37 cellular contexts compared by ENCODE assay signal in the genomic region with DNA sequence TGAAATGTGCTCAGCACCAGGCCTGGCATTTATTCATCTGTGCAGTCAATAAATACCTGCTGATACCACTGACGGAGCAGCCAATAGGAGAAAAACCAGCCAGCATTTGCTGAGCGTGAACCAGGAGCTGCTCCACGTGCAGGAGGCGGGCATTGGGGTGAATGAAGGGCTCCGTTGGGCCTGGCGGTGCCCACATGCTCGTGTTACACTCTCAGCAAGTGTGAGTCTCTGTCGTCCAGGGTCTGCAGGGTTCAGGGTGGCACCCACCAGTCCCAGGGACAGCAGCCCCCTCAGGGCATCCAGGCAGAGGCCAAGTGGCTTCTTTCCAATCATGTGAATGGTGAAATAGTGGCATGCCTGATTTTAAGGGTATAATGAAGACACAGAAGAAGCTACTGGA. TPM values are rescaled to one million over a fixed set of nuclear protein-coding genes. Genes with fewer than 3 reads are reported as not detected.
DNase-seq lines count a peak whose midpoint lies in the region; ATAC-seq and TF ChIP-seq lines count a peak whose summit lies in the region.
"Had no signal": no experiment of that assay in that cellular context is flagged by ENCODE, and none has a peak within 500 bp of the region (broad histone marks: within the 10 kb centered on the region; RNA-seq: fewer than 3 reads in every experiment).

No MANE protein-coding gene starts in this region.

- no peak overlapping the region for H3K4me3 Mint-ChIP-seq in activated naive CD8-positive, alpha-beta T cell treated with anti-CD3 and anti-CD28 coated beads, Interleukin-2, amount 50 U/mL, for 24 hours
- H3K4me3 Mint-ChIP-seq: B cell; CD14-positive monocyte; CD4-positive, alpha-beta memory T cell; CD4-positive, alpha-beta T cell; CD4-positive, CD25-positive, alpha-beta regulatory T cell; CD8-positive, alpha-beta memory T cell; CD8-positive, alpha-beta T cell had no signal

- ATAC-seq in Right ventricle myocardium inferior = no peak
- no peak for ATAC-seq in heart left ventricle
- no peak for ATAC-seq in activated naive CD8-positive, alpha-beta T cell treated with anti-CD3 and anti-CD28 coated beads, Interleukin-2, amount 50 U/mL, for 24 hours
- ATAC-seq in HG02588 (IDR thresholded peaks at IDR 0.05; ENCODE audit: unreplicated experiment) = no peak
- ATAC-seq: A549; CD8-positive, alpha-beta T cell had no signal

- peaks cover 7% of the 10 kb centered on the region for H3K36me3 Mint-ChIP-seq in activated naive CD8-positive, alpha-beta T cell treated with anti-CD3 and anti-CD28 coated beads, Interleukin-2, amount 50 U/mL, for 24 hours (ENCODE audit: low read depth)
- H3K36me3 Mint-ChIP-seq: CD14-positive monocyte had no signal

- no peak overlapping the region for H4K91ac ChIP-seq in neuronal stem cell (ENCODE audit: low read depth, low read length, poor library complexity)

- no peak overlapping the region for H3K14ac ChIP-seq in neuronal stem cell (ENCODE audit: low read length)

- H2AK5ac ChIP-seq in neuronal stem cell (ENCODE audit: low read depth, low read length) = peak overlapping the region; percentile 28

- H3K23ac ChIP-seq in neuronal stem cell (ENCODE audit: low read depth, low read length, poor library complexity) = no peak overlapping the region

- no peak overlapping the region for H3K27ac Mint-ChIP-seq in activated naive CD8-positive, alpha-beta T cell treated with anti-CD3 and anti-CD28 coated beads, Interleukin-2, amount 50 U/mL, for 24 hours
- H3K27ac Mint-ChIP-seq: B cell; CD14-positive monocyte; CD4-positive, alpha-beta memory T cell; CD4-positive, alpha-beta T cell; CD4-positive, CD25-positive, alpha-beta regulatory T cell; CD8-positive, alpha-beta T cell had no signal

- H3K27me3 Mint-ChIP-seq in activated naive CD8-positive, alpha-beta T cell treated with anti-CD3 and anti-CD28 coated beads, Interleukin-2, amount 50 U/mL, for 24 hours = no peaks in the 10 kb centered on the region
- H3K27me3 Mint-ChIP-seq: CD4-positive, alpha-beta memory T cell; CD4-positive, alpha-beta T cell had no signal

- no peak overlapping the region for H2BK5ac ChIP-seq in neuronal stem cell (ENCODE audit: low read length)

- H3K4me3 ChIP-seq in heart left ventricle = no peak overlapping the region
- no peak overlapping the region for H3K4me3 ChIP-seq in SK-N-MC
- H3K4me3 ChIP-seq in neuronal stem cell (ENCODE audit: low read length in 2 of 2) = no peak overlapping the region
- no peak overlapping the region for H3K4me3 ChIP-seq in osteoblast (ENCODE audit: insufficient read depth, low read length)
- H3K4me3 ChIP-seq: A549; BLaER1; BLaER1 treated with 17β-estradiol and CSF1 and Interleukin-3, amounts not matched to agents 10 nM and 100 nM had no signal

- WGBS in heart left ventricle, 4 donors = 66 to 77% (median 68%) methylated on average over 8 of the region's 8 CpGs
- no CpG with 5 or more reads among the region's 8 CpGs for WGBS in neuronal stem cell (ENCODE audit: extremely low coverage in 2 of 2, insufficient read length in 2 of 2, insufficient replicate concordance in 1 of 2), 2 donors

- peaks cover 8% of the 10 kb centered on the region for H3K79me2 ChIP-seq in osteoblast (ENCODE audit: insufficient read depth, low read length)

- H3K36me3 ChIP-seq in heart left ventricle (no peaks in the 10 kb centered on the region), SK-N-MC (ENCODE audit: insufficient read depth, low read length) (no peaks in the 10 kb centered on the region), neuronal stem cell (replicated peaks in 1 of 2; ENCODE audit: control insufficient read depth in 2 of 2, insufficient read depth in 2 of 2, low read length in 2 of 2) (peaks cover 0 to under 1% of the 10 kb centered on the region in 2 donors), osteoblast (ENCODE audit: insufficient read depth, low read length) (no peaks in the 10 kb centered on the region)
- H3K36me3 ChIP-seq: BE2C; BLaER1; BLaER1 treated with 17β-estradiol and CSF1 and Interleukin-3, amounts not matched to agents 10 nM and 100 nM had no signal

- H2BK12ac ChIP-seq in neuronal stem cell (ENCODE audit: low read length) = no peak overlapping the region

- DNase-seq in Right ventricle myocardium inferior (ENCODE audit: missing footprints) (peak; percentile 25), heart left ventricle (no peak), SK-N-MC (ENCODE audit: low read depth, low spot score) (no peak), neuronal stem cell (ENCODE audit: low spot score) (no peak), osteoblast (ENCODE audit: insufficient read length, low spot score, missing footprints) (peak; percentile 10), cerebellar nuclear complex (lab: John Stamatoyannopoulos, UW) (no peak)
- DNase-seq in activated naive CD8-positive, alpha-beta T cell treated with anti-CD3 and anti-CD28 coated beads, Interleukin-2, amount 50 U/mL, for 24 hours = no peak
- DNase-seq: 8988T; ACHN; AML-193; BE2C; C1 segment of cervical spinal cord; Caco-2; Calu3; CD4-positive, alpha-beta T cell; CD4-positive, CD25-positive, alpha-beta regulatory T cell; CD8-positive, alpha-beta memory T cell; CD8-positive, alpha-beta T cell; COR-L47; DMS 273 treated with DMSO at 0.1 percent for 48 hours; DMS153; DMS53; DMS79; DMS79 treated with DMSO at 0.1 percent for 48 hours; DND-41; EL had no signal

- H3K4me2 ChIP-seq in neuronal stem cell (ENCODE audit: insufficient read depth, low read length, poor library complexity, severe bottlenecking) = no peak overlapping the region
- no peak overlapping the region for H3K4me2 ChIP-seq in osteoblast (ENCODE audit: insufficient read depth, low read length)
- H3K4me2 ChIP-seq: A549 had no signal

- H4K20me1 ChIP-seq in osteoblast (ENCODE audit: insufficient read depth, low read length) = no peaks in the 10 kb centered on the region

- no peak for TF ChIP-seq POLR2A in heart left ventricle (IDR thresholded peaks at IDR 0.05)

- H3K18ac ChIP-seq in neuronal stem cell (ENCODE audit: low read length) = no peak overlapping the region

- H3K27ac ChIP-seq in heart left ventricle (no peak overlapping the region), SK-N-MC (0 out of 2 replicates have a peak overlapping the region, but pooled peaks have one; percentile 13), neuronal stem cell (replicated peaks; ENCODE audit: low read length) (no peak overlapping the region), osteoblast (ENCODE audit: low read depth, low read length) (no peak overlapping the region)
- H3K27ac ChIP-seq: 22Rv1; A549; BLaER1; BLaER1 treated with 17β-estradiol and CSF1 and Interleukin-3, amounts not matched to agents 10 nM and 100 nM; C4-2B had no signal

- H3K9me3 Mint-ChIP-seq in activated naive CD8-positive, alpha-beta T cell treated with anti-CD3 and anti-CD28 coated beads, Interleukin-2, amount 50 U/mL, for 24 hours = no peaks in the 10 kb centered on the region
- H3K9me3 Mint-ChIP-seq: CD14-positive monocyte; CD4-positive, alpha-beta T cell; CD4-positive, CD25-positive, alpha-beta regulatory T cell; CD8-positive, alpha-beta memory T cell; CD8-positive, alpha-beta T cell had no signal

- H3K27me3 ChIP-seq in heart left ventricle = no peaks in the 10 kb centered on the region
- H3K27me3 ChIP-seq in neuronal stem cell (ENCODE audit: control insufficient read depth in 3 of 3, insufficient read depth in 3 of 3, low read depth in 1 of 3, low read length in 3 of 3) = no peaks in the 10 kb centered on the region
- H3K27me3 ChIP-seq in osteoblast (ENCODE audit: insufficient read depth, low read length) = no peaks in the 10 kb centered on the region
- H3K27me3 ChIP-seq: BE2C; BLaER1; BLaER1 treated with 17β-estradiol and CSF1 and Interleukin-3, amounts not matched to agents 10 nM and 100 nM had no signal

- intact Hi-C loops in Right ventricle myocardium inferior (cut with DNase I) (no loop called here), heart left ventricle (cut with DNase I) (loop anchor here in 7 of 10 donors (2.0 to 10.0 kb wide), 7 partner anchors 268 to 808 kb away; a partner anchor contains a TSS)

- H3K9me3 ChIP-seq in heart left ventricle = no peaks in the 10 kb centered on the region
- H3K9me3 ChIP-seq in SK-N-MC (ENCODE audit: low read depth, low read length) = no peaks in the 10 kb centered on the region
- H3K9me3 ChIP-seq in neuronal stem cell (replicated peaks in 1 of 2; ENCODE audit: control insufficient read depth in 2 of 2, insufficient read depth in 1 of 2, low read depth in 1 of 2, low read length in 2 of 2) = no peaks in the 10 kb centered on the region
- H3K9me3 ChIP-seq in osteoblast (ENCODE audit: low read depth, low read length) = no peaks in the 10 kb centered on the region
- H3K9me3 ChIP-seq: A549; BE2C; BLaER1; BLaER1 treated with 17β-estradiol and CSF1 and Interleukin-3, amounts not matched to agents 10 nM and 100 nM; Caco-2 had no signal

- H2BK15ac ChIP-seq in neuronal stem cell (ENCODE audit: low read length) = no peak overlapping the region

- peaks cover 20% of the 10 kb centered on the region for H3K4me1 Mint-ChIP-seq in activated naive CD8-positive, alpha-beta T cell treated with anti-CD3 and anti-CD28 coated beads, Interleukin-2, amount 50 U/mL, for 24 hours

- H3K79me1 ChIP-seq in neuronal stem cell (ENCODE audit: low read depth, low read length) = peaks cover 4% of the 10 kb centered on the region

- H2BK120ac ChIP-seq in neuronal stem cell (ENCODE audit: low read depth, low read length) = no peak overlapping the region

- H3K9ac ChIP-seq in SK-N-MC (ENCODE audit: insufficient read length) (no peak overlapping the region), neuronal stem cell (ENCODE audit: low read depth, low read length, poor library complexity) (no peak overlapping the region)
- H3K9ac ChIP-seq: BLaER1; BLaER1 treated with 17β-estradiol and CSF1 and Interleukin-3, amounts not matched to agents 10 nM and 100 nM had no signal

- H2AFZ ChIP-seq in neuronal stem cell (ENCODE audit: low read length) = no peak overlapping the region
- no peak overlapping the region for H2AFZ ChIP-seq in osteoblast (ENCODE audit: low read length)

- H3K4ac ChIP-seq in neuronal stem cell (ENCODE audit: low read length) = no peak overlapping the region

- H3K4me1 ChIP-seq in heart left ventricle = peaks cover 0 to 16% (median 9%) of the 10 kb centered on the region in 12 donors
- peaks cover 8 to 14% of the 10 kb centered on the region in 2 donors for H3K4me1 ChIP-seq in neuronal stem cell (ENCODE audit: control insufficient read depth in 2 of 2, insufficient read depth in 1 of 2, low read depth in 1 of 2, low read length in 2 of 2)
- H3K4me1 ChIP-seq in osteoblast (ENCODE audit: insufficient read depth, low read length) = peaks cover 8% of the 10 kb centered on the region

- TF ChIP-seq CTCF in heart left ventricle (IDR thresholded peaks at IDR 0.05) = no peak
- TF ChIP-seq CTCF in osteoblast (IDR thresholded peaks at IDR 0.05; ENCODE audit: extremely low read depth, low read depth, low read length) = no peak

- no peak overlapping the region for H4K8ac ChIP-seq in neuronal stem cell (ENCODE audit: low read depth, low read length)

RNA-seq across cellular contexts. Expression of a gene that starts 4.2 kb away (rescaled TPM):
- total RNA-seq in Right ventricle myocardium inferior (61.9 TPM), heart left ventricle (100 to 1,000 TPM in 2 of 9 donors, 10 to 100 TPM in 7; 33.2 to 108 (median 44.5) TPM), osteoblast (25.9 and 34.7 TPM in 2 replicates)
- polyA plus RNA-seq in heart left ventricle = 100 to 1,000 TPM; 154 to 220 TPM
- polyA plus RNA-seq in neuronal stem cell (2013, experiment 1 of 2) = 48.7 TPM
- polyA plus RNA-seq in neuronal stem cell (2013, experiment 2 of 2) = 48.2 TPM

RNA-seq across cellular contexts. Expression of a gene that starts 16.3 kb away (rescaled TPM):
- total RNA-seq in Right ventricle myocardium inferior (204 TPM), heart left ventricle (100 to 1,000 TPM; 117 to 322 (median 168) TPM), osteoblast (494 and 590 TPM in 2 replicates)
- polyA plus RNA-seq in heart left ventricle = 100 to 1,000 TPM; 378 to 458 TPM
- polyA plus RNA-seq in neuronal stem cell (2013, experiment 1 of 2) = 261 TPM
- polyA plus RNA-seq in neuronal stem cell (2013, experiment 2 of 2) = 254 TPM

RNA-seq across cellular contexts. Expression of a gene that starts 33.8 kb away (rescaled TPM):
- not detected for total RNA-seq in Right ventricle myocardium inferior
- total RNA-seq in heart left ventricle = under 1 TPM in 3 of 9 donors, not detected in 6; 0.02 to 0.07 (median 0.04) TPM
- polyA plus RNA-seq in heart left ventricle = under 1 TPM; 0.01 to 0.04 TPM
- polyA plus RNA-seq in neuronal stem cell (2013, experiment 1 of 2) = 0.21 TPM
- polyA plus RNA-seq in neuronal stem cell (2013, experiment 2 of 2) = 0.18 TPM
- total RNA-seq in osteoblast = under 0.01 TPM in 2 replicates
- total RNA-seq: Caco-2, Daoy had no signal
- polyA plus RNA-seq: AG04450, CD14-positive monocyte had no signal

RNA-seq across cellular contexts. Expression of a gene that starts 34.6 kb away (rescaled TPM):
- total RNA-seq in Right ventricle myocardium inferior (17.3 TPM), heart left ventricle (10 to 100 TPM; 15.4 to 25.2 (median 18.7) TPM), osteoblast (21.8 and 23.5 TPM in 2 replicates)
- 10 to 100 TPM in 1 of 2 donors, 1 to 10 TPM in 1; 6.5 to 22.3 TPM for polyA plus RNA-seq in heart left ventricle
- polyA plus RNA-seq in neuronal stem cell (2013, experiment 1 of 2) = 27.3 TPM
- polyA plus RNA-seq in neuronal stem cell (2013, experiment 2 of 2) = 27.0 TPM

Comparison
In these comparisons a context has a peak if more than half of its experiments do, and no peak if none do; other contexts are left out.
1. DNase-seq: peak in Right ventricle myocardium inferior (single experiment) and osteoblast (single experiment); none in heart left ventricle (0 of 5), SK-N-MC (single experiment), neuronal stem cell (single experiment), activated naive CD8-positive, alpha-beta T cell treated with anti-CD3 and anti-CD28 coated beads, Interleukin-2, amount 50 U/mL, for 24 hours (single experiment) and cerebellar nuclear complex (0 of 2).